In genomic region chr14:105155681-105156413, GRCh38 we compare ENCODE assay signal across 18 cellular contexts.
"Had no signal": no experiment of that assay in that cellular context is flagged by ENCODE, and none has a peak within 500 bp of the region (broad histone marks: within the 10 kb centered on the region; RNA-seq: fewer than 3 reads in every experiment).

No MANE protein-coding gene starts in this region.

- H3K4me3 Mint-ChIP-seq: activated CD4-positive, alpha-beta T cell treated with anti-CD3 and anti-CD28 coated beads, Interleukin-2, amount 10 ng/mL, durations not matched to agents 24 days and 14 days; activated CD8-positive, alpha-beta T cell treated with anti-CD3 and anti-CD28 coated beads for 36 hours; activated T-helper 17 cell treated with anti-CD3 and anti-CD28 coated beads, Interleukin-2, amount 50 U/mL, for 72 hours; effector memory CD8-positive, alpha-beta T cell; memory B cell; neural crest cell had no signal

- H3K27me3 Mint-ChIP-seq: activated CD4-positive, alpha-beta T cell treated with anti-CD3 and anti-CD28 coated beads, Interleukin-2, amount 10 ng/mL, durations not matched to agents 24 days and 14 days; activated CD8-positive, alpha-beta T cell treated with anti-CD3 and anti-CD28 coated beads for 36 hours; activated T-helper 17 cell treated with anti-CD3 and anti-CD28 coated beads, Interleukin-2, amount 50 U/mL, for 72 hours had no signal

- H3K4me1 ChIP-seq: upper lobe of right lung had no signal

- H3K27ac Mint-ChIP-seq: activated CD4-positive, alpha-beta T cell treated with anti-CD3 and anti-CD28 coated beads, Interleukin-2, amount 10 ng/mL, durations not matched to agents 24 days and 14 days; activated CD8-positive, alpha-beta T cell treated with anti-CD3 and anti-CD28 coated beads for 36 hours; activated T-helper 17 cell treated with anti-CD3 and anti-CD28 coated beads, Interleukin-2, amount 50 U/mL, for 72 hours; effector memory CD8-positive, alpha-beta T cell; memory B cell had no signal

- H3K27ac ChIP-seq: body of pancreas, ovary, upper lobe of right lung had no signal

- H3K9me3 ChIP-seq: body of pancreas, ovary, upper lobe of right lung had no signal

- H3K36me3 Mint-ChIP-seq: memory B cell had no signal

- H3K4me1 Mint-ChIP-seq: activated CD4-positive, alpha-beta T cell treated with anti-CD3 and anti-CD28 coated beads, Interleukin-2, amount 10 ng/mL, durations not matched to agents 24 days and 14 days; activated T-helper 17 cell treated with anti-CD3 and anti-CD28 coated beads, Interleukin-2, amount 50 U/mL, for 72 hours; neural crest cell had no signal

- H3K9me3 Mint-ChIP-seq: activated CD4-positive, alpha-beta T cell treated with anti-CD3 and anti-CD28 coated beads, Interleukin-2, amount 10 ng/mL, durations not matched to agents 24 days and 14 days; activated CD8-positive, alpha-beta T cell treated with anti-CD3 and anti-CD28 coated beads for 36 hours; activated T-helper 17 cell treated with anti-CD3 and anti-CD28 coated beads, Interleukin-2, amount 50 U/mL, for 72 hours; effector memory CD8-positive, alpha-beta T cell; memory B cell; neural crest cell had no signal

- H3K36me3 ChIP-seq: ovary, upper lobe of right lung had no signal

- H3K27me3 ChIP-seq: body of pancreas, ovary, upper lobe of right lung had no signal

- ATAC-seq: activated CD8-positive, alpha-beta T cell treated with anti-CD3 and anti-CD28 coated beads for 36 hours; activated T-helper 17 cell treated with anti-CD3 and anti-CD28 coated beads, Interleukin-2, amount 50 U/mL, for 72 hours; body of pancreas; effector memory CD8-positive, alpha-beta T cell; upper lobe of right lung had no signal

- H3K4me3 ChIP-seq: body of pancreas, ovary, upper lobe of right lung had no signal

- DNase-seq: activated CD4-positive, alpha-beta T cell treated with anti-CD3 and anti-CD28 coated beads, Interleukin-2, amount 10 ng/mL, durations not matched to agents 24 days and 14 days; activated CD8-positive, alpha-beta T cell treated with anti-CD3 and anti-CD28 coated beads for 36 hours; activated naive CD4-positive, alpha-beta T cell; activated T-cell treated with anti-CD3 and anti-CD28 coated beads, Interleukin-2, amount 50 U/mL, for 1 hour; body of pancreas; effector memory CD8-positive, alpha-beta T cell; ovary; stimulated activated CD4-positive, alpha-beta T cell treated with anti-CD3 and anti-CD28 coated beads, Interleukin-12 subunit alpha, Interleukin-12 subunit beta, amount 100 ng/mL, for 4 hours; stimulated activated CD4-positive, alpha-beta T cell treated with anti-CD3 and anti-CD28 coated beads, Interleukin-1b, Interleukin-23, amount 100 ng/mL, for 48 hours; stimulated activated CD8-positive, alpha-beta memory T cell treated with anti-CD3 and anti-CD28 coated beads, Interleukin-4, amount 100 ng/mL, for 48 hours; stimulated activated naive CD4-positive, alpha-beta T cell; T-helper 1 cell; T1000; upper lobe of right lung had no signal

- FAIRE-seq: keratinocyte had no signal
